1 cellular context compared by ENCODE assay signal in genomic region chr6:152587473-152587872, GRCh38.
TF ChIP-seq lines count a peak whose summit lies in the region.

No MANE protein-coding gene starts in this region.

TF ChIP-seq in SK-N-SH treated with all-trans-retinoic acid at 6 μM for 48 hours, 23 proteins besides CTCF, POLR2A, EP300 and RAD21 (continued from another document):
- TF ChIP-seq, protein P1, sequence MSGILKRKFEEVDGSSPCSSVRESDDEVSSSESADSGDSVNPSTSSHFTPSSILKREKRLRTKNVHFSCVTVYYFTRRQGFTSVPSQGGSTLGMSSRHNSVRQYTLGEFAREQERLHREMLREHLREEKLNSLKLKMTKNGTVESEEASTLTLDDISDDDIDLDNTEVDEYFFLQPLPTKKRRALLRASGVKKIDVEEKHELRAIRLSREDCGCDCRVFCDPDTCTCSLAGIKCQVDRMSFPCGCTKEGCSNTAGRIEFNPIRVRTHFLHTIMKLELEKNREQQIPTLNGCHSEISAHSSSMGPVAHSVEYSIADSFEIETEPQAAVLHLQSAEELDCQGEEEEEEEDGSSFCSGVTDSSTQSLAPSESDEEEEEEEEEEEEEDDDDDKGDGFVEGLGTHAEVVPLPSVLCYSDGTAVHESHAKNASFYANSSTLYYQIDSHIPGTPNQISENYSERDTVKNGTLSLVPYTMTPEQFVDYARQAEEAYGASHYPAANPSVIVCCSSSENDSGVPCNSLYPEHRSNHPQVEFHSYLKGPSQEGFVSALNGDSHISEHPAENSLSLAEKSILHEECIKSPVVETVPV (CRISPR knock-in tag; IDR thresholded peaks at IDR 0.05), result no peak
